8 cellular contexts compared by ENCODE assay signal in genomic region chr1:185044981-185045792, GRCh38. TPM values are rescaled to one million over a fixed set of nuclear protein-coding genes. Genes with fewer than 3 reads are reported as not detected.
DNase-seq lines count a peak whose midpoint lies in the region; ATAC-seq and TF ChIP-seq lines count a peak whose summit lies in the region.

TSS of gene RNF2 (plus strand) at chr1:185045558. CDS start at chr1:185087554, 41,996 bp downstream.

- H3K36me3 ChIP-seq in SK-N-MC (ENCODE audit: insufficient read depth, low read length) = no peaks in the 10 kb centered on the region; the same call in 1 of the 2 replicates

- peak within 1 kb of the TSS; percentile 74 for H3K9ac ChIP-seq in SK-N-MC (ENCODE audit: insufficient read length)

- peak; percentile 89 for DNase-seq in ELF-1 (ENCODE audit: low read depth, low spot score)
- peak; percentile 57 for DNase-seq in H4 (ENCODE audit: low spot score)
- DNase-seq in LNCaP clone FGC (ENCODE audit: low read depth) = no peak
- DNase-seq in SK-N-MC (ENCODE audit: low read depth, low spot score) = no peak
- DNase-seq in activated naive CD4-positive, alpha-beta T cell treated with anti-CD3 and anti-CD28 coated beads, Interleukin-2, amount 50 U/mL, for 16 hours = peak; percentile 83
- no peak for DNase-seq in glomerular endothelial cell (ENCODE audit: extremely low read depth, low read depth, low spot score)
- DNase-seq in omental fat pad (ENCODE audit: low spot score) = peak; percentile 35

- H3K27ac ChIP-seq in SK-N-MC = peak within 1 kb of the TSS; percentile 43
- peak within 1 kb of the TSS; percentile 28 for H3K27ac ChIP-seq in temporal lobe (ENCODE audit: low read depth, low read length)

- H3K4me3 ChIP-seq in LNCaP clone FGC (ENCODE audit: low read depth, low read length) = peak within 1 kb of the TSS; percentile 71
- peak within 1 kb of the TSS; percentile 88 for H3K4me3 ChIP-seq in SK-N-MC

- ATAC-seq in omental fat pad (ENCODE audit: low FRiP score) = peak; percentile 96

- no peaks in the 10 kb centered on the region; the same call in 1 of the 2 replicates for H3K9me3 ChIP-seq in SK-N-MC (ENCODE audit: low read depth, low read length)

- TF ChIP-seq CTCF in LNCaP clone FGC (IDR thresholded peaks at IDR 0.05; ENCODE audit: control insufficient read depth, extremely low read depth, insufficient read depth) (peak; percentile 22; the same call in 1 of the 2 replicates), omental fat pad (IDR thresholded peaks at IDR 0.05) (no peak)

RNA-seq across cellular contexts. Expression of gene RNF2, which starts in this region (rescaled TPM):
- total RNA-seq in H4 (2014; rRNA removed; shearing (Covaris generic)) = 12.8 and 18.5 TPM in 2 replicates
- 22.3 and 25.3 TPM in 2 replicates for total RNA-seq in glomerular endothelial cell
- 10 to 100 TPM; 15.9 to 27.6 (median 18.3) TPM for total RNA-seq in omental fat pad
- 87.3 TPM for total RNA-seq in temporal lobe

Comparison
In these comparisons a context has a peak if more than half of its experiments do, and no peak if none do; other contexts are left out.
1. DNase-seq: peak in ELF-1 (single experiment), H4 (single experiment), activated naive CD4-positive, alpha-beta T cell treated with anti-CD3 and anti-CD28 coated beads, Interleukin-2, amount 50 U/mL, for 16 hours (single experiment) and omental fat pad (single experiment); none in LNCaP clone FGC (single experiment), SK-N-MC (single experiment) and glomerular endothelial cell (single experiment).